1 cellular context compared by ENCODE assay signal in the genomic region with DNA sequence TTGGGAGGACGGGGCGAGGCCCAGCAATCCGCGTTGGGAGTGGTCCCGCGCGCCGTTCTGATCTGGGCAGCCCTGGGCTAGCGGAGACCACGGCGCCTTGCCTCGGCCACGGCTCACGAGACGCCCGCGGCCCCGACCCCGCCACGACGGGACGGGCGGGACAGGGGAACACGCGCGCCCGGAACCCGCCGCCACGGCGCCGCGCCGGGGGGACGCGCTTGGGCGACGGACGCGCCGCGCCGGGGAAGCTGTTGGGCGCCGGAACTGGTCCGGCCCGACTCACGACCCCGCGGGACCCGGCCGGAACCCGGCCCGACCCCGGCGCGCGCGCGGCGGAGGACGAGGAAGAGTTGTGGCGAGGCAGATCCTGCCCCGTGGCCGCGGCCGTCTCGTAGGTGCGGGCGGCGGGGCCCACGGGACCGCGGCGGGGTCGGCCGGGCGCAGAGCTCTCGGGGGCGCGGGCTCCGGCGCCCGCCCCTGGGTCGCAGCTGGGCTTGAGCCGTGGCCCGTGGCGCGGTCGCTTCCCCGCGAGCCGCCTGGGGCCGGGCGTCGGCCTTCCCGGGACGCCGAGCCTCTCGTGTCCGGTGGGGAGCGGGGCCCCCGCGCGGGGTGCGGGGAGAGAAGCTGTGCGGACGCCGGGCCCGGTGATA.
TF ChIP-seq lines count a peak whose summit lies in the region.

A gene (plus strand): TSS at position 251 of the 650 bp plus-strand sequence. CDS start 6,830 bp downstream, outside the sequence.

TF ChIP-seq in SK-N-SH, 30 proteins besides CTCF, POLR2A, EP300 and RAD21 (continued from another document):
- TF ChIP-seq MEF2A (IDR thresholded peaks at IDR 0.05; ENCODE audit: borderline replicate concordance, low read depth) (no peak), MXI1 (IDR thresholded peaks at IDR 0.05; ENCODE audit: low read depth, low read length) (peak; percentile 40; the same call in 1 of the 2 replicates), TEAD4 (IDR thresholded peaks at IDR 0.05; ENCODE audit: borderline replicate concordance, insufficient read depth) (no peak), EZH2phosphoT487 (IDR thresholded peaks at IDR 0.05; ENCODE audit: borderline replicate concordance, low read depth) (no peak), FOSL2 (IDR thresholded peaks at IDR 0.05; ENCODE audit: borderline replicate concordance, low read depth) (no peak), GABPA (IDR thresholded peaks at IDR 0.05; ENCODE audit: low read depth) (peak; percentile 86), RXRA (IDR thresholded peaks at IDR 0.05; ENCODE audit: borderline replicate concordance, low read depth) (no peak), TAF1 (IDR thresholded peaks at IDR 0.05; ENCODE audit: borderline replicate concordance, low read depth, low read length) (peak; percentile 79; the same call in 1 of the 2 replicates), GATA2 (CRISPR knock-in tag; IDR thresholded peaks at IDR 0.05) (no peak), SMC3 (IDR thresholded peaks at IDR 0.05; ENCODE audit: low read depth, low read length) (no peak), ELF1 (IDR thresholded peaks at IDR 0.05) (peak; percentile 28; the same call in 1 of the 2 replicates), FOXM1 (IDR thresholded peaks at IDR 0.05; ENCODE audit: low read depth) (no peak), CHD2 (IDR thresholded peaks at IDR 0.05; ENCODE audit: low read length, partially characterized antibody) (peak; percentile 71), SIN3A (IDR thresholded peaks at IDR 0.05; ENCODE audit: borderline replicate concordance, low read depth, low read length) (no peak), TCF12 (IDR thresholded peaks at IDR 0.05) (no peak), YY1 (IDR thresholded peaks at IDR 0.05; ENCODE audit: low read depth) (no peak), RCOR1 (IDR thresholded peaks at IDR 0.05; ENCODE audit: low read length) (no peak), POLR2AphosphoS5 (IDR thresholded peaks at IDR 0.05; ENCODE audit: low read depth, low read length) (peak; percentile 53; the same call in 1 of the 2 replicates), NFIC (IDR thresholded peaks at IDR 0.05; ENCODE audit: borderline replicate concordance) (no peak)
- TF ChIP-seq, protein P1, sequence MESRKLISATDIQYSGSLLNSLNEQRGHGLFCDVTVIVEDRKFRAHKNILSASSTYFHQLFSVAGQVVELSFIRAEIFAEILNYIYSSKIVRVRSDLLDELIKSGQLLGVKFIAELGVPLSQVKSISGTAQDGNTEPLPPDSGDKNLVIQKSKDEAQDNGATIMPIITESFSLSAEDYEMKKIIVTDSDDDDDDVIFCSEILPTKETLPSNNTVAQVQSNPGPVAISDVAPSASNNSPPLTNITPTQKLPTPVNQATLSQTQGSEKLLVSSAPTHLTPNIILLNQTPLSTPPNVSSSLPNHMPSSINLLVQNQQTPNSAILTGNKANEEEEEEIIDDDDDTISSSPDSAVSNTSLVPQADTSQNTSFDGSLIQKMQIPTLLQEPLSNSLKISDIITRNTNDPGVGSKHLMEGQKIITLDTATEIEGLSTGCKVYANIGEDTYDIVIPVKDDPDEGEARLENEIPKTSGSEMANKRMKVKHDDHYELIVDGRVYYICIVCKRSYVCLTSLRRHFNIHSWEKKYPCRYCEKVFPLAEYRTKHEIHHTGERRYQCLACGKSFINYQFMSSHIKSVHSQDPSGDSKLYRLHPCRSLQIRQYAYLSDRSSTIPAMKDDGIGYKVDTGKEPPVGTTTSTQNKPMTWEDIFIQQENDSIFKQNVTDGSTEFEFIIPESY (IDR thresholded peaks at IDR 0.05; ENCODE audit: borderline replicate concordance, low read depth), result no peak
- TF ChIP-seq, protein P2, sequence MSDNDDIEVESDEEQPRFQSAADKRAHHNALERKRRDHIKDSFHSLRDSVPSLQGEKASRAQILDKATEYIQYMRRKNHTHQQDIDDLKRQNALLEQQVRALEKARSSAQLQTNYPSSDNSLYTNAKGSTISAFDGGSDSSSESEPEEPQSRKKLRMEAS (IDR thresholded peaks at IDR 0.05; ENCODE audit: low read depth), result peak; percentile 45; the same call in 1 of the 2 replicates
- TF ChIP-seq, protein P3, sequence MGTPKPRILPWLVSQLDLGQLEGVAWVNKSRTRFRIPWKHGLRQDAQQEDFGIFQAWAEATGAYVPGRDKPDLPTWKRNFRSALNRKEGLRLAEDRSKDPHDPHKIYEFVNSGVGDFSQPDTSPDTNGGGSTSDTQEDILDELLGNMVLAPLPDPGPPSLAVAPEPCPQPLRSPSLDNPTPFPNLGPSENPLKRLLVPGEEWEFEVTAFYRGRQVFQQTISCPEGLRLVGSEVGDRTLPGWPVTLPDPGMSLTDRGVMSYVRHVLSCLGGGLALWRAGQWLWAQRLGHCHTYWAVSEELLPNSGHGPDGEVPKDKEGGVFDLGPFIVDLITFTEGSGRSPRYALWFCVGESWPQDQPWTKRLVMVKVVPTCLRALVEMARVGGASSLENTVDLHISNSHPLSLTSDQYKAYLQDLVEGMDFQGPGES (IDR thresholded peaks at IDR 0.05; ENCODE audit: low read depth, low read length), result no peak
- TF ChIP-seq, protein P4, sequence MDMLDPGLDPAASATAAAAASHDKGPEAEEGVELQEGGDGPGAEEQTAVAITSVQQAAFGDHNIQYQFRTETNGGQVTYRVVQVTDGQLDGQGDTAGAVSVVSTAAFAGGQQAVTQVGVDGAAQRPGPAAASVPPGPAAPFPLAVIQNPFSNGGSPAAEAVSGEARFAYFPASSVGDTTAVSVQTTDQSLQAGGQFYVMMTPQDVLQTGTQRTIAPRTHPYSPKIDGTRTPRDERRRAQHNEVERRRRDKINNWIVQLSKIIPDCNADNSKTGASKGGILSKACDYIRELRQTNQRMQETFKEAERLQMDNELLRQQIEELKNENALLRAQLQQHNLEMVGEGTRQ (IDR thresholded peaks at IDR 0.05; ENCODE audit: borderline replicate concordance, low read depth, low read length), result no peak
- TF ChIP-seq, protein P5, sequence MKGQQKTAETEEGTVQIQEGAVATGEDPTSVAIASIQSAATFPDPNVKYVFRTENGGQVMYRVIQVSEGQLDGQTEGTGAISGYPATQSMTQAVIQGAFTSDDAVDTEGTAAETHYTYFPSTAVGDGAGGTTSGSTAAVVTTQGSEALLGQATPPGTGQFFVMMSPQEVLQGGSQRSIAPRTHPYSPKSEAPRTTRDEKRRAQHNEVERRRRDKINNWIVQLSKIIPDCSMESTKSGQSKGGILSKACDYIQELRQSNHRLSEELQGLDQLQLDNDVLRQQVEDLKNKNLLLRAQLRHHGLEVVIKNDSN (IDR thresholded peaks at IDR 0.05; ENCODE audit: borderline replicate concordance, low read depth), result no peak
